In the genomic region with DNA sequence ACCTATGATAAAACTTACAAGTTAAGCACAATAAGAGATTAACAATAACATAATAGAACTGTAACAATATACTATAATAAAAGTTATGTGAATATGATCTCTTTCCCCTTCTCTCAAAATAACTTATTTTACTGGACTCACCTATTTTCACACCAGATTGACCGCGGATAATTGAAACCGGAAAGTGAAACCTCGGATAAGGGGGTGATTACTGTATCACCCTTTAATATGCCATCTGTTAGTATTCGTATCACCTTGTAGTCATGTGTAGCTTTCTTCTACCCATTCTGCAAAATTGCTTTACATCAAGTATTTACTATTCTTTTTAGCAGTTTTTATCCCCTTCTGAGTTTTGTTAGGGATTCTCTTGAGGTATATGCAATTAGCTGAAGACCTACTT, we compare ENCODE assay signal across 10 cellular contexts. TPM values are rescaled to one million over a fixed set of nuclear protein-coding genes. Genes with fewer than 3 reads are reported as not detected.
A peak's percentile ranks its signal among the peaks of the same experiment; 100 is the strongest.
DNase-seq lines count a peak whose midpoint lies in the region; ATAC-seq lines count a peak whose summit lies in the region.
"Had no signal": no experiment of that assay in that cellular context is flagged by ENCODE, and none has a peak within 500 bp of the region (broad histone marks: within the 10 kb centered on the region; RNA-seq: fewer than 3 reads in every experiment).

No MANE protein-coding gene starts in this region.

- no peak for DNase-seq in activated T-cell treated with anti-CD3 and anti-CD28 coated beads, Interleukin-2, amount 50 U/mL, for 24 hours
- no peak for DNase-seq in activated T-cell treated with anti-CD3 and anti-CD28 coated beads, Interleukin-2, amount 50 U/mL, for 48 hours
- DNase-seq in activated CD8-positive, alpha-beta T cell treated with anti-CD3 and anti-CD28 coated beads, Interleukin-2, amount 10 ng/mL, durations not matched to agents 7 days and 5 days: no peak
- DNase-seq in immature natural killer cell (no peak), hypothalamus (lab: John Stamatoyannopoulos, UW) (no peak), HT-29 (ENCODE audit: low spot score) (no peak), D341Med (ENCODE audit: low spot score) (no peak)
- DNase-seq: DMS153, retina had no signal

- peaks cover 49% of the 10 kb centered on the region for H3K4me1 Mint-ChIP-seq in activated T-cell treated with anti-CD3 and anti-CD28 coated beads, Interleukin-2, amount 50 U/mL, for 24 hours (ENCODE audit: low read depth)
- H3K4me1 Mint-ChIP-seq in activated CD8-positive, alpha-beta T cell treated with anti-CD3 and anti-CD28 coated beads, Interleukin-2, amount 10 ng/mL, durations not matched to agents 7 days and 5 days (ENCODE audit: low read depth): peaks cover 36% of the 10 kb centered on the region
- peaks cover 64 to 76% of the 10 kb centered on the region in 2 donors for H3K4me1 Mint-ChIP-seq in immature natural killer cell

- no peak for ATAC-seq in activated CD8-positive, alpha-beta T cell treated with anti-CD3 and anti-CD28 coated beads, Interleukin-2, amount 10 ng/mL, durations not matched to agents 7 days and 5 days

- no peaks in the 10 kb centered on the region for H3K27me3 Mint-ChIP-seq in activated T-cell treated with anti-CD3 and anti-CD28 coated beads, Interleukin-2, amount 50 U/mL, for 24 hours
- H3K27me3 Mint-ChIP-seq in activated CD8-positive, alpha-beta T cell treated with anti-CD3 and anti-CD28 coated beads, Interleukin-2, amount 10 ng/mL, durations not matched to agents 7 days and 5 days (ENCODE audit: low read depth): no peaks in the 10 kb centered on the region
- H3K27me3 Mint-ChIP-seq in immature natural killer cell (ENCODE audit: low read depth in 3 of 3): peaks cover 12 to 17% (median 17%) of the 10 kb centered on the region in 3 donors

- H3K4me3 Mint-ChIP-seq in activated T-cell treated with anti-CD3 and anti-CD28 coated beads, Interleukin-2, amount 50 U/mL, for 24 hours: peak overlapping the region; percentile 95
- peak overlapping the region; percentile 84 for H3K4me3 Mint-ChIP-seq in activated CD8-positive, alpha-beta T cell treated with anti-CD3 and anti-CD28 coated beads, Interleukin-2, amount 10 ng/mL, durations not matched to agents 7 days and 5 days
- peak overlapping the region; percentile 89 to 93 (median 90) for H3K4me3 Mint-ChIP-seq in immature natural killer cell

- H3K27ac Mint-ChIP-seq in activated T-cell treated with anti-CD3 and anti-CD28 coated beads, Interleukin-2, amount 50 U/mL, for 24 hours: peak overlapping the region; percentile 96
- no peak overlapping the region for H3K27ac Mint-ChIP-seq in activated CD8-positive, alpha-beta T cell treated with anti-CD3 and anti-CD28 coated beads, Interleukin-2, amount 10 ng/mL, durations not matched to agents 7 days and 5 days
- peak overlapping the region; percentile 94 to 98 (median 96) for H3K27ac Mint-ChIP-seq in immature natural killer cell

- H3K9me3 ChIP-seq in thymus (ENCODE audit: control insufficient read depth): no peaks in the 10 kb centered on the region

- peaks cover 4% of the 10 kb centered on the region for H3K4me1 ChIP-seq in thymus (ENCODE audit: control insufficient read depth, insufficient read depth, low read length)

- WGBS in thymus: 70% methylated on average over 5 of the region's 5 CpGs

- no peaks in the 10 kb centered on the region for H3K36me3 ChIP-seq in thymus (ENCODE audit: control insufficient read depth, insufficient read depth)

- H3K9me3 Mint-ChIP-seq in activated T-cell treated with anti-CD3 and anti-CD28 coated beads, Interleukin-2, amount 50 U/mL, for 24 hours: no peaks in the 10 kb centered on the region
- H3K9me3 Mint-ChIP-seq in activated CD8-positive, alpha-beta T cell treated with anti-CD3 and anti-CD28 coated beads, Interleukin-2, amount 10 ng/mL, durations not matched to agents 7 days and 5 days (ENCODE audit: insufficient read depth): no peaks in the 10 kb centered on the region
- no peaks in the 10 kb centered on the region for H3K9me3 Mint-ChIP-seq in immature natural killer cell

- H3K4me3 ChIP-seq in thymus (ENCODE audit: low read length): peak overlapping the region; percentile 12

- peaks cover 55% of the 10 kb centered on the region for H3K36me3 Mint-ChIP-seq in activated T-cell treated with anti-CD3 and anti-CD28 coated beads, Interleukin-2, amount 50 U/mL, for 24 hours (ENCODE audit: low read depth)
- H3K36me3 Mint-ChIP-seq in activated CD8-positive, alpha-beta T cell treated with anti-CD3 and anti-CD28 coated beads, Interleukin-2, amount 10 ng/mL, durations not matched to agents 7 days and 5 days (ENCODE audit: low read depth): peaks cover 22% of the 10 kb centered on the region
- H3K36me3 Mint-ChIP-seq in immature natural killer cell: no peaks in the 10 kb centered on the region

- H3K27me3 ChIP-seq in thymus (ENCODE audit: control insufficient read depth, insufficient read depth): no peaks in the 10 kb centered on the region

- POLR2A ChIA-PET in activated CD8-positive, alpha-beta T cell treated with anti-CD3 and anti-CD28 coated beads, Interleukin-2, amount 10 ng/mL, durations not matched to agents 7 days and 5 days (lab: Charles Lee): no interaction called here

- CTCF ChIA-PET in activated CD8-positive, alpha-beta T cell treated with anti-CD3 and anti-CD28 coated beads, Interleukin-2, amount 10 ng/mL, durations not matched to agents 7 days and 5 days (lab: Charles Lee): interaction anchor here (0.6 to 1.1 kb wide), 2 partner anchors 19 to 125 kb away, joined by 3 read pairs; no protein-coding TSS in a partner anchor

- no peak overlapping the region for H3K27ac ChIP-seq in thymus (ENCODE audit: low read depth)

RNA-seq across cellular contexts. Expression of a gene that starts 1.8 kb away (rescaled TPM):
- total RNA-seq in activated CD8-positive, alpha-beta T cell treated with anti-CD3 and anti-CD28 coated beads, Interleukin-2, amount 10 ng/mL, durations not matched to agents 7 days and 5 days: 100 to 1,000 TPM; 178 to 200 TPM
- polyA plus RNA-seq in immature natural killer cell (100 to 1,000 TPM in 1 of 3 donors, 10 to 100 TPM in 2; 56.6 to 117 (median 98.4) TPM), thymus (43.6 TPM)
- 39.6 and 46.5 TPM in 2 replicates for total RNA-seq in HT-29 (2014; rRNA removed; shearing (Covaris generic))

RNA-seq across cellular contexts. Expression of a gene that starts 52.6 kb away (rescaled TPM):
- not detected for total RNA-seq in activated CD8-positive, alpha-beta T cell treated with anti-CD3 and anti-CD28 coated beads, Interleukin-2, amount 10 ng/mL, durations not matched to agents 7 days and 5 days
- polyA plus RNA-seq in immature natural killer cell: not detected
- 0.34 TPM for polyA plus RNA-seq in thymus
- not detected in 2 replicates for total RNA-seq in HT-29 (2014; rRNA removed; shearing (Covaris generic))
